In genomic region chr1:37078866-37079265, GRCh38 we compare ENCODE assay signal across 19 cellular contexts. TPM values are rescaled to one million over a fixed set of nuclear protein-coding genes. Genes with fewer than 3 reads are reported as not detected.
A peak's percentile ranks its signal among the peaks of the same experiment; 100 is the strongest.
DNase-seq lines count a peak whose midpoint lies in the region; ATAC-seq and TF ChIP-seq lines count a peak whose summit lies in the region.
"Had no signal": no experiment of that assay in that cellular context is flagged by ENCODE, and none has a peak within 500 bp of the region (broad histone marks: within the 10 kb centered on the region; RNA-seq: fewer than 3 reads in every experiment).

No MANE protein-coding gene starts in this region.

- no peak for ATAC-seq in Right ventricle myocardium inferior
- no peak for ATAC-seq in GM21381 (IDR thresholded peaks at IDR 0.05; ENCODE audit: unreplicated experiment)

- H3K9me3 ChIP-seq in BLaER1: peaks cover 9% of the 10 kb centered on the region; the same call in 1 of the 2 replicates
- H3K9me3 ChIP-seq: Caco-2, HAP-1 had no signal

- H3K36me3 ChIP-seq in BLaER1: no peaks in the 10 kb centered on the region
- H3K36me3 ChIP-seq: BLaER1 treated with 17β-estradiol and CSF1 and Interleukin-3, amounts not matched to agents 10 nM and 100 nM; HAP-1 had no signal

- H3K4me1 ChIP-seq in BLaER1: peaks cover 43% of the 10 kb centered on the region
- H3K4me1 ChIP-seq: Caco-2, HAP-1 had no signal

- peak overlapping the region in 1 of 5 experiments; percentile 80 for H3K4me3 Mint-ChIP-seq in brain
- H3K4me3 Mint-ChIP-seq: B cell; CD14-positive monocyte; CD4-positive, alpha-beta T cell had no signal

- DNase-seq in DMS79 (lab: John Stamatoyannopoulos, UW) (peak; percentile 95), DMS79 treated with DMSO at 0.1 percent for 48 hours (lab: John Stamatoyannopoulos, UW) (no peak), NCI-H69 (lab: John Stamatoyannopoulos, UW) (peak; percentile 31), Right ventricle myocardium inferior (ENCODE audit: missing footprints) (no peak), COLO829 (ENCODE audit: low spot score) (no peak)
- DNase-seq: Caco-2; CD4-positive, alpha-beta T cell; DMS 273 treated with DMSO at 0.1 percent for 48 hours; DND-41; GOT3 had no signal

- TF ChIP-seq CTCF in brain (conservative IDR thresholded peaks at IDR 0.05): no peak

- peak overlapping the region; percentile 28 for H3K4me2 ChIP-seq in BLaER1

- intact Hi-C loops in Right ventricle myocardium inferior (cut with DNase I): no loop called here

- H3K9ac ChIP-seq in BLaER1: no peak overlapping the region
- H3K9ac ChIP-seq: BLaER1 treated with 17β-estradiol and CSF1 and Interleukin-3, amounts not matched to agents 10 nM and 100 nM had no signal

- H3K36me3 Mint-ChIP-seq in brain: no peaks in the 10 kb centered on the region
- H3K36me3 Mint-ChIP-seq: CD14-positive monocyte had no signal

- no peak overlapping the region for H3K27ac ChIP-seq in BLaER1
- H3K27ac ChIP-seq: 22Rv1; BLaER1 treated with 17β-estradiol and CSF1 and Interleukin-3, amounts not matched to agents 10 nM and 100 nM had no signal

- H3K27me3 ChIP-seq in BLaER1: no peaks in the 10 kb centered on the region
- H3K27me3 ChIP-seq: BLaER1 treated with 17β-estradiol and CSF1 and Interleukin-3, amounts not matched to agents 10 nM and 100 nM had no signal

- H4K20me1 ChIP-seq in BLaER1: no peaks in the 10 kb centered on the region

- peaks cover 39% of the 10 kb centered on the region for H3K4me1 Mint-ChIP-seq in brain
- H3K4me1 Mint-ChIP-seq: B cell, CD14-positive monocyte had no signal

- peak overlapping the region in 4 of 5 experiments; percentile 5 to 94 (median 92) for H3K27ac Mint-ChIP-seq in brain
- H3K27ac Mint-ChIP-seq: B cell; CD14-positive monocyte; CD4-positive, alpha-beta T cell had no signal

- H3K9me3 Mint-ChIP-seq in brain: peaks cover 2 to 6% (median 5%) of the 10 kb centered on the region in 5 experiments
- H3K9me3 Mint-ChIP-seq: CD4-positive, alpha-beta T cell had no signal

- no peaks in the 10 kb centered on the region for H3K27me3 Mint-ChIP-seq in brain

- H3K4me3 ChIP-seq in BLaER1: no peak overlapping the region
- H3K4me3 ChIP-seq: BLaER1 treated with 17β-estradiol and CSF1 and Interleukin-3, amounts not matched to agents 10 nM and 100 nM; HAP-1 had no signal

RNA-seq across cellular contexts. Expression of gene GRIK3, which starts 44.6 kb away (rescaled TPM):
- 3.3 TPM for polyA plus RNA-seq in brain (ENCODE audit: insufficient read depth, low read depth, low replicate concordance)
- total RNA-seq in Right ventricle myocardium inferior: 0.65 TPM
- total RNA-seq: Caco-2; CD4-positive, alpha-beta T cell had no signal
- polyA plus RNA-seq: AG04450, CD14-positive monocyte had no signal

Comparison
In these comparisons a context has a peak if more than half of its experiments do, and no peak if none do; other contexts are left out.
1. DNase-seq: peak in DMS79 (single experiment) and NCI-H69 (single experiment); none in DMS79 treated with DMSO at 0.1 percent for 48 hours (single experiment), Right ventricle myocardium inferior (single experiment) and COLO829 (single experiment).